27 cellular contexts compared by ENCODE assay signal in genomic region chr1:155518484-155518883, GRCh38. TPM values are rescaled to one million over a fixed set of nuclear protein-coding genes. Genes with fewer than 3 reads are reported as not detected.
DNase-seq lines count a peak whose midpoint lies in the region; ATAC-seq, FAIRE-seq and TF ChIP-seq lines count a peak whose summit lies in the region.
"Had no signal": no experiment of that assay in that cellular context is flagged by ENCODE, and none has a peak within 500 bp of the region (broad histone marks: within the 10 kb centered on the region; RNA-seq: fewer than 3 reads in every experiment).

No MANE protein-coding gene starts in this region.

- H2BK120ac ChIP-seq in mesenchymal stem cell (ENCODE audit: low read depth, low read length): no peak overlapping the region

- H3K79me2 ChIP-seq in OCI-LY7 (ENCODE audit: insufficient read depth, low read depth, low read length) (peaks cover 89% of the 10 kb centered on the region), K562 (ENCODE audit: control insufficient read depth, insufficient read depth, low read length) (peaks cover 87% of the 10 kb centered on the region)

- FAIRE-seq in K562 (lab: Jason Lieb, UNC): no peak
- no peak for FAIRE-seq in RCC 7860 (lab: Jason Lieb, UNC)
- FAIRE-seq: A549, G401.6, HTR-8/SVneo had no signal

- no peak overlapping the region for H3K18ac ChIP-seq in mesenchymal stem cell (ENCODE audit: low read depth in 1 of 2, low read length in 2 of 2)

- no peak overlapping the region for H4K8ac ChIP-seq in mesenchymal stem cell (ENCODE audit: low read length)

- H3K9me3 ChIP-seq in A673 (ENCODE audit: low read depth, low read length, poor library complexity, severe bottlenecking): no peaks in the 10 kb centered on the region
- H3K9me3 ChIP-seq in CD4-positive, CD25-positive, alpha-beta regulatory T cell (ENCODE audit: control insufficient read depth in 2 of 2, low read length in 2 of 2): no peaks in the 10 kb centered on the region
- H3K9me3 ChIP-seq in OCI-LY7 (ENCODE audit: low read length): no peaks in the 10 kb centered on the region
- H3K9me3 ChIP-seq in K562 (replicated peaks; ENCODE audit: control insufficient read depth, insufficient read depth, low read depth, low read length): no peaks in the 10 kb centered on the region
- H3K9me3 ChIP-seq in mesenchymal stem cell (ENCODE audit: control insufficient read depth, low read length): no peaks in the 10 kb centered on the region
- H3K9me3 ChIP-seq: A549, SJSA1 had no signal

- peaks cover 33 to 77% (median 54%) of the 10 kb centered on the region in 4 donors for H3K4me1 Mint-ChIP-seq in CD4-positive, CD25-positive, alpha-beta regulatory T cell

- POLR2A ChIA-PET in A673 (lab: Charles Lee; ENCODE audit: low non-redundant PET): no interaction called here
- POLR2A ChIA-PET in OCI-LY7 (lab: Charles Lee): no interaction called here
- POLR2A ChIA-PET in K562 (lab: Yijun Ruan, JAX): interaction anchor here (0.6 kb wide), 1 partner anchor 21 kb away, joined by 4 read pairs; no protein-coding TSS in a partner anchor

- peak overlapping the region in 2 of 3 donors; percentile 65 to 71 for H3K27ac Mint-ChIP-seq in CD4-positive, CD25-positive, alpha-beta regulatory T cell

- TF ChIP-seq POLR2A in K562 (conservative IDR thresholded peaks at IDR 0.05): no peak

- no peak for TF ChIP-seq CTCF in A673 (conservative IDR thresholded peaks at IDR 0.05; ENCODE audit: low read depth, low read length)
- no peak for TF ChIP-seq CTCF in OCI-LY7 (conservative IDR thresholded peaks at IDR 0.05; ENCODE audit: low read length)
- TF ChIP-seq CTCF in K562 (IDR thresholded peaks at IDR 0.05 in 2 of 3, conservative IDR thresholded peaks at IDR 0.05 in 1 of 3; ENCODE audit: insufficient read depth in 2 of 3, low read depth in 1 of 3, low read length in 3 of 3): no peak

- in situ Hi-C loops in K562 (cut with MboI): no loop called here

- no peak overlapping the region for H3K23ac ChIP-seq in mesenchymal stem cell (ENCODE audit: low read length in 2 of 2)

- H3K27me3 ChIP-seq in A673 (replicated peaks; ENCODE audit: insufficient read depth, low read depth, low read length, poor library complexity): no peaks in the 10 kb centered on the region
- H3K27me3 ChIP-seq in CD4-positive, CD25-positive, alpha-beta regulatory T cell (ENCODE audit: control insufficient read depth, insufficient read depth, low read length): no peaks in the 10 kb centered on the region
- no peaks in the 10 kb centered on the region for H3K27me3 ChIP-seq in K562 (ENCODE audit: control insufficient read depth in 2 of 2, insufficient read depth in 2 of 2, low read length in 2 of 2)
- no peaks in the 10 kb centered on the region for H3K27me3 ChIP-seq in mesenchymal stem cell (ENCODE audit: control insufficient read depth in 1 of 2, insufficient read depth in 1 of 2, low read length in 2 of 2)
- H3K27me3 ChIP-seq: SJSA1 had no signal

- H2AK5ac ChIP-seq in mesenchymal stem cell (ENCODE audit: low read length, severe bottlenecking): no peak overlapping the region

- no peak overlapping the region for H3K4me3 Mint-ChIP-seq in CD4-positive, CD25-positive, alpha-beta regulatory T cell
- H3K4me3 Mint-ChIP-seq: CD14-positive monocyte had no signal

- no peak overlapping the region for H2BK5ac ChIP-seq in mesenchymal stem cell (ENCODE audit: low read depth, low read length, poor library complexity, severe bottlenecking)

- no peaks in the 10 kb centered on the region for H3K9me2 ChIP-seq in OCI-LY7 (ENCODE audit: insufficient read depth, low read length)

- peaks cover 27% of the 10 kb centered on the region for H3K36me3 Mint-ChIP-seq in CD4-positive, CD25-positive, alpha-beta regulatory T cell

- ATAC-seq in CD4-positive, CD25-positive, alpha-beta regulatory T cell (ENCODE audit: low read depth in 2 of 2): no peak
- ATAC-seq in K562: no peak
- ATAC-seq: A549 had no signal

- TF ChIP-seq RAD21 in K562 (CRISPR knock-in tag; conservative IDR thresholded peaks at IDR 0.05 in 1 of 2, IDR thresholded peaks at IDR 0.05 in 1 of 2): no peak

- H3K27me3 Mint-ChIP-seq in CD4-positive, CD25-positive, alpha-beta regulatory T cell: no peaks in the 10 kb centered on the region

- TF ChIP-seq EP300 in K562 (IDR thresholded peaks at IDR 0.05; ENCODE audit: low read length): no peak

- H3K14ac ChIP-seq in mesenchymal stem cell (ENCODE audit: low read length in 2 of 2): no peak overlapping the region

- CTCF ChIA-PET in A673 (lab: Charles Lee) (no interaction called here), OCI-LY7 (lab: Charles Lee; ENCODE audit: unreplicated experiment) (interaction anchor here (0.6 kb wide), 1 partner anchor 9 kb away, joined by 3 read pairs; no protein-coding TSS in a partner anchor), K562 (lab: Yijun Ruan, JAX; ENCODE audit: low intra/inter-chr PET ratio) (no interaction called here)

- no peak overlapping the region for H2AFZ ChIP-seq in OCI-LY7 (ENCODE audit: low read length)
- H2AFZ ChIP-seq in K562 (ENCODE audit: low read depth, low read length): no peak overlapping the region
- no peak overlapping the region for H2AFZ ChIP-seq in mesenchymal stem cell (ENCODE audit: low read depth, low read length)
- H2AFZ ChIP-seq: PC-9 had no signal

- H3K27ac ChIP-seq in A673 (ENCODE audit: low read depth, low read length, poor library complexity, severe bottlenecking) (no peak overlapping the region), OCI-LY7 (ENCODE audit: low read depth, low read length, poor library complexity, severe bottlenecking) (no peak overlapping the region), K562 (ENCODE audit: extremely low read depth, low read depth, low read length) (no peak overlapping the region), mesenchymal stem cell (ENCODE audit: low read length, poor library complexity, severe bottlenecking) (no peak overlapping the region)
- no peak overlapping the region for H3K27ac ChIP-seq in CD4-positive, CD25-positive, alpha-beta regulatory T cell (ENCODE audit: insufficient read depth, low read length, poor library complexity, severe bottlenecking)
- H3K27ac ChIP-seq: A549, PC-9, SJSA1 had no signal

- BruUV-seq in A673 (replicated peaks; lab: Mats Ljungman, UMichigan) (no TSS peak), OCI-LY7 (replicated peaks; lab: Mats Ljungman, UMichigan) (no TSS peak), K562 (replicated peaks; lab: Mats Ljungman, UMichigan) (no TSS peak)

- no peak overlapping the region for H4K91ac ChIP-seq in mesenchymal stem cell (ENCODE audit: low read length)

- no peak overlapping the region for H2BK12ac ChIP-seq in mesenchymal stem cell (ENCODE audit: low read length in 2 of 2)

- no peaks in the 10 kb centered on the region for H3K9me3 Mint-ChIP-seq in CD4-positive, CD25-positive, alpha-beta regulatory T cell
- H3K9me3 Mint-ChIP-seq: CD14-positive monocyte had no signal

- H3K4me3 ChIP-seq in A673 (ENCODE audit: low read depth, low read length, poor library complexity, severe bottlenecking) (no peak overlapping the region), OCI-LY7 (ENCODE audit: low read depth, low read length, poor library complexity, severe bottlenecking) (no peak overlapping the region), K562 (no peak overlapping the region), mesenchymal stem cell (ENCODE audit: insufficient read depth in 1 of 2, low read depth in 1 of 2, low read length in 2 of 2) (no peak overlapping the region)
- no peak overlapping the region for H3K4me3 ChIP-seq in CD4-positive, CD25-positive, alpha-beta regulatory T cell (ENCODE audit: low read depth, low read length)
- H3K4me3 ChIP-seq: A549, PC-9, SJSA1 had no signal

- H3K4ac ChIP-seq in mesenchymal stem cell (ENCODE audit: low read depth in 1 of 2, low read length in 2 of 2): no peak overlapping the region

- H4K20me1 ChIP-seq in OCI-LY7 (ENCODE audit: insufficient read depth, low read length) (no peaks in the 10 kb centered on the region), K562 (replicated peaks; ENCODE audit: control insufficient read depth, insufficient read depth, low read length) (peaks cover 9% of the 10 kb centered on the region)

- intact Hi-C loops in A673 (cut with micrococcal nuclease; ENCODE audit: unreplicated experiment): no loop called here
- intact Hi-C loops in OCI-LY7 (cut with micrococcal nuclease; ENCODE audit: unreplicated experiment): no loop called here
- intact Hi-C loops in K562 (cut with micrococcal nuclease): no loop called here

- H3K9ac ChIP-seq in K562 (ENCODE audit: insufficient read depth in 1 of 2, low read depth in 2 of 2, low read length in 2 of 2) (no peak overlapping the region), mesenchymal stem cell (ENCODE audit: low read length) (no peak overlapping the region)

- H3K4me2 ChIP-seq in OCI-LY7 (ENCODE audit: low read length) (0 out of 2 replicates have a peak overlapping the region, but pooled peaks have one; percentile 14), K562 (ENCODE audit: insufficient read depth, low read length) (no peak overlapping the region), mesenchymal stem cell (ENCODE audit: low read length, poor library complexity, severe bottlenecking) (no peak overlapping the region)
- H3K4me2 ChIP-seq: A549, PC-9 had no signal

- H3K9me1 ChIP-seq in K562 (ENCODE audit: control insufficient read depth, insufficient read depth, low read length): peaks cover 3% of the 10 kb centered on the region

- WGBS in K562 (ENCODE audit: insufficient coverage, low coverage, missing lambda C conversion rate): no CpG with 5 or more reads among the region's 4 CpGs
- 94% methylated on average over 4 of the region's 4 CpGs for WGBS in mesenchymal stem cell

- H3K4me1 ChIP-seq in A673 (ENCODE audit: insufficient read depth, low read length, poor library complexity, severe bottlenecking) (no peaks in the 10 kb centered on the region), OCI-LY7 (ENCODE audit: insufficient read depth, low read length, poor library complexity, severe bottlenecking) (peaks cover 9% of the 10 kb centered on the region), K562 (replicated peaks in 1 of 2; ENCODE audit: control insufficient read depth in 2 of 2, insufficient read depth in 2 of 2, low read length in 2 of 2) (peaks cover 0 to 13% of the 10 kb centered on the region in 2 experiments; a peak in 2 of 5 replicates), mesenchymal stem cell (ENCODE audit: control insufficient read depth, insufficient read depth, low read depth, low read length) (no peaks in the 10 kb centered on the region)
- H3K4me1 ChIP-seq in CD4-positive, CD25-positive, alpha-beta regulatory T cell (ENCODE audit: control insufficient read depth, insufficient read depth, low read length, poor library complexity, severe bottlenecking): peaks cover 17% of the 10 kb centered on the region
- H3K4me1 ChIP-seq: SJSA1 had no signal

- DNase-seq in A673 (ENCODE audit: low spot score): peak; percentile 14
- DNase-seq in CD4-positive, CD25-positive, alpha-beta regulatory T cell: no peak
- DNase-seq in OCI-LY7 (ENCODE audit: low spot score): no peak
- no peak for DNase-seq in K562 (ENCODE audit: extremely low read depth in 1 of 4, low spot score in 3 of 4)
- DNase-seq in RCC 7860 (ENCODE audit: low spot score): no peak
- no peak for DNase-seq in mesenchymal stem cell
- no peak for DNase-seq in DMS153 treated with DMSO at 0.1 percent for 48 hours (lab: John Stamatoyannopoulos, UW; ENCODE audit: unreplicated experiment)
- DNase-seq in NCI-H524 (lab: John Stamatoyannopoulos, UW): no peak
- DNase-seq: DMS53, GOT3, HCEC 1CT, KBM-7, NCI-H1105 treated with DMSO at 0.1 percent for 48 hours, NCI-H146, NCI-H1930, NCI-H2107, NCI-H524 treated with DMSO at 0.1 percent for 48 hours, NCI-H774, PC-9, Right ventricle myocardium superior, RPMI8226, T-helper 1 cell had no signal

- peaks cover 18% of the 10 kb centered on the region for H3K79me1 ChIP-seq in mesenchymal stem cell (replicated peaks; ENCODE audit: low read length, poor library complexity, severe bottlenecking)

- no peak overlapping the region for H2BK15ac ChIP-seq in mesenchymal stem cell (ENCODE audit: low read depth, poor library complexity, severe bottlenecking)

- H3K36me3 ChIP-seq in A673 (ENCODE audit: insufficient read depth, low read length, poor library complexity, severe bottlenecking) (peaks cover 4% of the 10 kb centered on the region), OCI-LY7 (ENCODE audit: insufficient read depth, low read length) (peaks cover 49% of the 10 kb centered on the region), K562 (ENCODE audit: control insufficient read depth, insufficient read depth, low read length) (peaks cover 28% of the 10 kb centered on the region; the same call in 2 of the 3 replicates), mesenchymal stem cell (ENCODE audit: control insufficient read depth in 1 of 2, insufficient read depth in 2 of 2, low read depth in 1 of 2, low read length in 2 of 2) (peaks cover 14% of the 10 kb centered on the region in 2 experiments)
- H3K36me3 ChIP-seq in CD4-positive, CD25-positive, alpha-beta regulatory T cell (ENCODE audit: control insufficient read depth, insufficient read depth, low read length): peaks cover 10% of the 10 kb centered on the region

RNA-seq across cellular contexts. Expression of gene ASH1L, which starts 44.1 kb away (rescaled TPM):
- total RNA-seq in A673 (2021) (47.5 and 49.6 TPM in 2 replicates), OCI-LY7 (2022) (49.6 and 54.8 TPM in 2 replicates), K562 (2014; rRNA removed) (10.7 and 12.7 TPM in 2 replicates), K562 (2014; rRNA removed; fragmentation: Illumina TruSeq; extraction: Trizol) (17.2 and 19.1 TPM in 2 replicates), K562 (2015; rRNA removed; fragmentation: Illumina TruSeq; extraction: Trizol) (23.3 and 24.2 TPM in 2 replicates), K562 (2021) (20.2 and 22.7 TPM in 2 replicates)
- 97.8 TPM for total RNA-seq in CD4-positive, CD25-positive, alpha-beta regulatory T cell
- 10 to 100 TPM; 14.1 to 16.8 (median 15.1) TPM for polyA plus RNA-seq in CD4-positive, CD25-positive, alpha-beta regulatory T cell
- total RNA-seq in OCI-LY7 (2014; rRNA removed; shearing (Covaris generic)): 33.2 and 34.4 TPM in 2 replicates
- 72.5 and 248 TPM in 2 replicates for total RNA-seq in K562 (2011; cell fraction: chromatin; rRNA removed; ENCODE audit: low replicate concordance)
- 35.7 and 56.7 TPM in 2 replicates for total RNA-seq in K562 (2011; cell fraction: nucleolus; rRNA removed)
- 84.0 and 86.9 TPM in 2 replicates for total RNA-seq in K562 (2011; cell fraction: nucleoplasm; rRNA removed)
- polyA plus RNA-seq in K562 (2011; rRNA removed) (16.7 and 18.6 TPM in 2 replicates), K562 (2014; fragmentation: Illumina TruSeq; extraction: Trizol) (11.9 and 14.6 TPM in 2 replicates), K562 (2014; fragmentation: Nextera tagmentation; extraction: Ambion mirVana) (1 to 10 TPM; 2.0 to 6.0 TPM), K562 (2014; rRNA removed) (8.8 and 11.4 TPM in 2 replicates)
- 9.3 and 12.1 TPM in 2 replicates for polyA plus RNA-seq in K562 (2011; cell fraction: cytosol; rRNA removed)
- polyA plus RNA-seq in K562 (2011; cell fraction: nucleus; rRNA removed): 36.7 and 37.9 TPM in 2 replicates
- polyA plus RNA-seq in K562 (2012): 8.7 and 11.7 TPM in 2 replicates
- polyA minus RNA-seq in K562 (2011; rRNA and poly(A)+ RNA removed): 54.6 and 68.2 TPM in 2 replicates
- polyA minus RNA-seq in K562 (2011; cell fraction: cytosol; rRNA and poly(A)+ RNA removed): 15.4 and 19.6 TPM in 2 replicates
- 38.5 and 74.9 TPM in 2 replicates for polyA minus RNA-seq in K562 (2011; cell fraction: nucleus; rRNA and poly(A)+ RNA removed)
- 8.8 TPM for polyA plus RNA-seq in mesenchymal stem cell (2013, experiment 1 of 2)
- 8.1 TPM for polyA plus RNA-seq in mesenchymal stem cell (2013, experiment 2 of 2)
